In the genomic region with DNA sequence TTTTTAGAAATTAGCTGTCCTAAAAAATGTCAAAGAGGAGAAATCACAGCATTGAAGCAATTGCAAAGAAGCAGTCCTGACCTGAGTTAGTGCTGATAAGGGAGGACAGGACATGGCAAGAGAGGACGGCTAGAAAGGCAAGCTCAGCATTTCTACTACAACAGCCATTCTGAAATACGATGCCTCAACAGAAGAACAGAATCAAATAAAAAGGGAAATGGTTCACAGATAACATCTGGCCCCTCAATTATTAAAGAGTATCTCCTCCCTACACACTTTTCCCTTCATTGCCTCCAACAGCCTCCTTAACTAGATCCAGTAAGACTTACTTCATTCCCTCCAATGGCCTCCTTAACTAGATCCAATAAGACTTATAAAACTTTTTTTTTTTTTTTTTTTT, we compare ENCODE assay signal across 20 cellular contexts. TPM values are rescaled to one million over a fixed set of nuclear protein-coding genes. Genes with fewer than 3 reads are reported as not detected.
DNase-seq lines count a peak whose midpoint lies in the region; ATAC-seq and TF ChIP-seq lines count a peak whose summit lies in the region.
"Had no signal": no experiment of that assay in that cellular context is flagged by ENCODE, and none has a peak within 500 bp of the region (broad histone marks: within the 10 kb centered on the region; RNA-seq: fewer than 3 reads in every experiment).

No MANE protein-coding gene starts in this region.

- no peaks in the 10 kb centered on the region for H3K4me1 Mint-ChIP-seq in activated naive CD4-positive, alpha-beta T cell treated with anti-CD3 and anti-CD28 coated beads, Interleukin-2, amount 10 ng/mL, durations not matched to agents 7 days and 5 days
- H3K4me1 Mint-ChIP-seq in activated naive CD4-positive, alpha-beta T cell treated with anti-CD3 and anti-CD28 coated beads for 36 hours (ENCODE audit: low read depth) = no peaks in the 10 kb centered on the region
- peaks cover 0 to 4% (median 2%) of the 10 kb centered on the region in 7 donors for H3K4me1 Mint-ChIP-seq in naive thymus-derived CD4-positive, alpha-beta T cell
- peaks cover 2% of the 10 kb centered on the region for H3K4me1 Mint-ChIP-seq in activated CD4-positive, alpha-beta T cell treated with anti-CD3 and anti-CD28 coated beads, Interleukin-2, amount 10 ng/mL, durations not matched to agents 24 days and 14 days
- H3K4me1 Mint-ChIP-seq: activated naive CD8-positive, alpha-beta T cell treated with anti-CD3 and anti-CD28 coated beads, Interleukin-2, amount 50 U/mL, for 24 hours; immature natural killer cell had no signal

- no peak overlapping the region for H2BK15ac ChIP-seq in mesenchymal stem cell (ENCODE audit: low read depth, poor library complexity, severe bottlenecking)

- H3K79me1 ChIP-seq in mesenchymal stem cell (replicated peaks; ENCODE audit: low read length, poor library complexity, severe bottlenecking) = peaks cover 16% of the 10 kb centered on the region

- WGBS in mesenchymal stem cell = 73% methylated on average over 2 of the region's 2 CpGs

- no peak for ATAC-seq in GM18511 (IDR thresholded peaks at IDR 0.05; ENCODE audit: unreplicated experiment)
- ATAC-seq in naive thymus-derived CD4-positive, alpha-beta T cell = no peak
- ATAC-seq: activated CD4-positive, CD25-positive, alpha-beta regulatory T cell treated with anti-CD3 and anti-CD28 coated beads, Interleukin-2, amount 50 U/mL, for 24 hours; activated CD8-positive, alpha-beta T cell treated with anti-CD3 and anti-CD28 coated beads for 36 hours; activated naive CD8-positive, alpha-beta T cell treated with anti-CD3 and anti-CD28 coated beads, Interleukin-2, amount 50 U/mL, for 24 hours had no signal

- no peak for DNase-seq in activated naive CD4-positive, alpha-beta T cell treated with anti-CD3 and anti-CD28 coated beads, Interleukin-2, amount 10 ng/mL, durations not matched to agents 7 days and 5 days
- no peak for DNase-seq in activated naive CD4-positive, alpha-beta T cell treated with anti-CD3 and anti-CD28 coated beads for 36 hours
- DNase-seq in mesenchymal stem cell (no peak), nucleus accumbens (lab: John Stamatoyannopoulos, UW) (no peak)
- no peak for DNase-seq in naive thymus-derived CD4-positive, alpha-beta T cell
- DNase-seq in activated CD4-positive, alpha-beta T cell treated with anti-CD3 and anti-CD28 coated beads, Interleukin-2, amount 10 ng/mL, durations not matched to agents 24 days and 14 days = no peak
- DNase-seq: activated CD8-positive, alpha-beta T cell treated with anti-CD3 and anti-CD28 coated beads for 36 hours; activated naive CD8-positive, alpha-beta T cell treated with anti-CD3 and anti-CD28 coated beads, Interleukin-2, amount 50 U/mL, for 24 hours; COR-L47; DMS79 treated with DMSO at 0.1 percent for 48 hours; effector CD8-positive, alpha-beta T cell; immature natural killer cell; left ventricle myocardium inferior; NCI-H69; T-helper 9 cell had no signal

- CTCF ChIA-PET in activated naive CD4-positive, alpha-beta T cell treated with anti-CD3 and anti-CD28 coated beads, Interleukin-2, amount 10 ng/mL, durations not matched to agents 7 days and 5 days (lab: Charles Lee) = interaction anchor here (2.1 kb wide), 1 partner anchor 284 kb away, joined by 9 read pairs; no protein-coding TSS in a partner anchor
- CTCF ChIA-PET in activated naive CD4-positive, alpha-beta T cell treated with anti-CD3 and anti-CD28 coated beads for 36 hours (lab: Charles Lee) = interaction anchor here (9.2 kb wide), 1 partner anchor 285 kb away, joined by 124 read pairs; a partner anchor contains a TSS
- CTCF ChIA-PET in naive thymus-derived CD4-positive, alpha-beta T cell (lab: Charles Lee) = interaction anchor here (0.5 kb wide), 1 partner anchor 79 kb away, joined by 3 read pairs; no protein-coding TSS in a partner anchor

- no peak overlapping the region for H2AFZ ChIP-seq in mesenchymal stem cell (ENCODE audit: low read depth, low read length)

- no peaks in the 10 kb centered on the region for H3K27me3 ChIP-seq in mesenchymal stem cell (ENCODE audit: control insufficient read depth in 1 of 2, insufficient read depth in 1 of 2, low read length in 2 of 2)
- H3K27me3 ChIP-seq in naive thymus-derived CD4-positive, alpha-beta T cell (ENCODE audit: control insufficient read depth in 2 of 2, insufficient read depth in 2 of 2, low read length in 2 of 2) = no peaks in the 10 kb centered on the region

- H3K36me3 Mint-ChIP-seq in activated naive CD4-positive, alpha-beta T cell treated with anti-CD3 and anti-CD28 coated beads, Interleukin-2, amount 10 ng/mL, durations not matched to agents 7 days and 5 days = peaks cover 19% of the 10 kb centered on the region
- peaks cover 8% of the 10 kb centered on the region for H3K36me3 Mint-ChIP-seq in activated naive CD4-positive, alpha-beta T cell treated with anti-CD3 and anti-CD28 coated beads for 36 hours (ENCODE audit: low read depth)
- H3K36me3 Mint-ChIP-seq in naive thymus-derived CD4-positive, alpha-beta T cell = peaks cover 10 to 40% (median 22%) of the 10 kb centered on the region in 5 donors
- H3K36me3 Mint-ChIP-seq in activated CD4-positive, alpha-beta T cell treated with anti-CD3 and anti-CD28 coated beads, Interleukin-2, amount 10 ng/mL, durations not matched to agents 24 days and 14 days (ENCODE audit: low read depth) = peaks cover 38% of the 10 kb centered on the region

- no peak overlapping the region for H4K91ac ChIP-seq in mesenchymal stem cell (ENCODE audit: low read length)

- POLR2A ChIA-PET in naive thymus-derived CD4-positive, alpha-beta T cell (lab: Charles Lee) = interaction anchor here (0.9 kb wide), 1 partner anchor 8 kb away, joined by 3 read pairs; no protein-coding TSS in a partner anchor

- H4K8ac ChIP-seq in mesenchymal stem cell (ENCODE audit: low read length) = no peak overlapping the region

- no peak overlapping the region for H3K23ac ChIP-seq in mesenchymal stem cell (ENCODE audit: low read length in 2 of 2)

- no peak overlapping the region for H3K4me2 ChIP-seq in mesenchymal stem cell (ENCODE audit: low read length, poor library complexity, severe bottlenecking)

- H3K36me3 ChIP-seq in mesenchymal stem cell (ENCODE audit: control insufficient read depth in 1 of 2, insufficient read depth in 2 of 2, low read depth in 1 of 2, low read length in 2 of 2) = peaks cover 12 to 51% of the 10 kb centered on the region in 2 experiments
- H3K36me3 ChIP-seq in naive thymus-derived CD4-positive, alpha-beta T cell (ENCODE audit: control insufficient read depth in 2 of 3, insufficient read depth in 3 of 3, low read length in 3 of 3) = peaks cover 4 to 61% (median 8%) of the 10 kb centered on the region in 3 experiments
- H3K36me3 ChIP-seq: prostate gland had no signal

- H3K27me3 Mint-ChIP-seq in activated naive CD4-positive, alpha-beta T cell treated with anti-CD3 and anti-CD28 coated beads, Interleukin-2, amount 10 ng/mL, durations not matched to agents 7 days and 5 days = no peaks in the 10 kb centered on the region
- H3K27me3 Mint-ChIP-seq in activated naive CD4-positive, alpha-beta T cell treated with anti-CD3 and anti-CD28 coated beads for 36 hours (ENCODE audit: low read depth) = no peaks in the 10 kb centered on the region
- H3K27me3 Mint-ChIP-seq in naive thymus-derived CD4-positive, alpha-beta T cell = no peaks in the 10 kb centered on the region
- no peaks in the 10 kb centered on the region for H3K27me3 Mint-ChIP-seq in activated CD4-positive, alpha-beta T cell treated with anti-CD3 and anti-CD28 coated beads, Interleukin-2, amount 10 ng/mL, durations not matched to agents 24 days and 14 days
- H3K27me3 Mint-ChIP-seq: activated CD8-positive, alpha-beta T cell treated with anti-CD3 and anti-CD28 coated beads for 36 hours; activated naive CD8-positive, alpha-beta T cell treated with anti-CD3 and anti-CD28 coated beads, Interleukin-2, amount 50 U/mL, for 24 hours; type B pancreatic cell had no signal

- H3K4me3 Mint-ChIP-seq in activated naive CD4-positive, alpha-beta T cell treated with anti-CD3 and anti-CD28 coated beads, Interleukin-2, amount 10 ng/mL, durations not matched to agents 7 days and 5 days = no peak overlapping the region
- no peak overlapping the region for H3K4me3 Mint-ChIP-seq in activated naive CD4-positive, alpha-beta T cell treated with anti-CD3 and anti-CD28 coated beads for 36 hours
- H3K4me3 Mint-ChIP-seq in naive thymus-derived CD4-positive, alpha-beta T cell = no peak overlapping the region
- H3K4me3 Mint-ChIP-seq in activated CD4-positive, alpha-beta T cell treated with anti-CD3 and anti-CD28 coated beads, Interleukin-2, amount 10 ng/mL, durations not matched to agents 24 days and 14 days = no peak overlapping the region
- H3K4me3 Mint-ChIP-seq: activated CD8-positive, alpha-beta T cell treated with anti-CD3 and anti-CD28 coated beads for 36 hours; activated naive CD8-positive, alpha-beta T cell treated with anti-CD3 and anti-CD28 coated beads, Interleukin-2, amount 50 U/mL, for 24 hours; immature natural killer cell; type B pancreatic cell had no signal

- peak overlapping the region; percentile 47 for H3K9ac ChIP-seq in mesenchymal stem cell (ENCODE audit: low read length)

- no peak overlapping the region for H2BK120ac ChIP-seq in mesenchymal stem cell (ENCODE audit: low read depth, low read length)

- peak overlapping the region; percentile 10 for H3K27ac Mint-ChIP-seq in activated naive CD4-positive, alpha-beta T cell treated with anti-CD3 and anti-CD28 coated beads, Interleukin-2, amount 10 ng/mL, durations not matched to agents 7 days and 5 days
- H3K27ac Mint-ChIP-seq in activated naive CD4-positive, alpha-beta T cell treated with anti-CD3 and anti-CD28 coated beads for 36 hours = no peak overlapping the region
- H3K27ac Mint-ChIP-seq in naive thymus-derived CD4-positive, alpha-beta T cell = no peak overlapping the region
- no peak overlapping the region for H3K27ac Mint-ChIP-seq in activated CD4-positive, alpha-beta T cell treated with anti-CD3 and anti-CD28 coated beads, Interleukin-2, amount 10 ng/mL, durations not matched to agents 24 days and 14 days
- H3K27ac Mint-ChIP-seq: activated CD8-positive, alpha-beta T cell treated with anti-CD3 and anti-CD28 coated beads for 36 hours; activated naive CD8-positive, alpha-beta T cell treated with anti-CD3 and anti-CD28 coated beads, Interleukin-2, amount 50 U/mL, for 24 hours; type B pancreatic cell had no signal

- H3K4me1 ChIP-seq in mesenchymal stem cell (ENCODE audit: control insufficient read depth, insufficient read depth, low read depth, low read length) = peaks cover 11% of the 10 kb centered on the region
- H3K4me1 ChIP-seq in naive thymus-derived CD4-positive, alpha-beta T cell (ENCODE audit: control insufficient read depth in 2 of 2, insufficient read depth in 2 of 2, low read length in 2 of 2) = no peaks in the 10 kb centered on the region
- H3K4me1 ChIP-seq: prostate gland had no signal

- H3K14ac ChIP-seq in mesenchymal stem cell (ENCODE audit: low read length in 2 of 2) = no peak overlapping the region

- H2BK12ac ChIP-seq in mesenchymal stem cell (ENCODE audit: low read length in 2 of 2) = no peak overlapping the region

- TF ChIP-seq CTCF in VCaP (conservative IDR thresholded peaks at IDR 0.05) = no peak

- no peaks in the 10 kb centered on the region for H3K9me3 Mint-ChIP-seq in activated naive CD4-positive, alpha-beta T cell treated with anti-CD3 and anti-CD28 coated beads, Interleukin-2, amount 10 ng/mL, durations not matched to agents 7 days and 5 days
- no peaks in the 10 kb centered on the region for H3K9me3 Mint-ChIP-seq in activated naive CD4-positive, alpha-beta T cell treated with anti-CD3 and anti-CD28 coated beads for 36 hours
- peaks cover 0 to 2% (median 0%) of the 10 kb centered on the region in 11 donors for H3K9me3 Mint-ChIP-seq in naive thymus-derived CD4-positive, alpha-beta T cell
- H3K9me3 Mint-ChIP-seq in activated CD4-positive, alpha-beta T cell treated with anti-CD3 and anti-CD28 coated beads, Interleukin-2, amount 10 ng/mL, durations not matched to agents 24 days and 14 days = no peaks in the 10 kb centered on the region
- H3K9me3 Mint-ChIP-seq: activated CD8-positive, alpha-beta T cell treated with anti-CD3 and anti-CD28 coated beads for 36 hours; activated naive CD8-positive, alpha-beta T cell treated with anti-CD3 and anti-CD28 coated beads, Interleukin-2, amount 50 U/mL, for 24 hours; immature natural killer cell; type B pancreatic cell had no signal

- no peak overlapping the region for H3K4ac ChIP-seq in mesenchymal stem cell (ENCODE audit: low read depth in 1 of 2, low read length in 2 of 2)

- H3K27ac ChIP-seq in VCaP = peak overlapping the region; percentile 8; the same call in 1 of the 2 replicates
- no peak overlapping the region for H3K27ac ChIP-seq in mesenchymal stem cell (ENCODE audit: low read length, poor library complexity, severe bottlenecking)
- no peak overlapping the region for H3K27ac ChIP-seq in naive thymus-derived CD4-positive, alpha-beta T cell (ENCODE audit: low read depth, low read length)
- H3K27ac ChIP-seq: left ventricle myocardium inferior, prostate gland had no signal

- no peak overlapping the region for H2BK5ac ChIP-seq in mesenchymal stem cell (ENCODE audit: low read depth, low read length, poor library complexity, severe bottlenecking)

- H3K18ac ChIP-seq in mesenchymal stem cell (ENCODE audit: low read depth in 1 of 2, low read length in 2 of 2) = no peak overlapping the region

- no peak overlapping the region for H2AK5ac ChIP-seq in mesenchymal stem cell (ENCODE audit: low read length, severe bottlenecking)

- H3K4me3 ChIP-seq in mesenchymal stem cell (ENCODE audit: insufficient read depth in 1 of 2, low read depth in 1 of 2, low read length in 2 of 2) = no peak overlapping the region
- no peak overlapping the region for H3K4me3 ChIP-seq in naive thymus-derived CD4-positive, alpha-beta T cell (ENCODE audit: low read length)
- H3K4me3 ChIP-seq: left ventricle myocardium inferior, prostate gland had no signal

- intact Hi-C loops in activated naive CD4-positive, alpha-beta T cell treated with anti-CD3 and anti-CD28 coated beads for 36 hours (cut with micrococcal nuclease) = no loop called here
- intact Hi-C loops in naive thymus-derived CD4-positive, alpha-beta T cell (cut with micrococcal nuclease) = no loop called here
- intact Hi-C loops in activated CD4-positive, alpha-beta T cell treated with anti-CD3 and anti-CD28 coated beads, Interleukin-2, amount 10 ng/mL, durations not matched to agents 24 days and 14 days (cut with micrococcal nuclease) = no loop called here

- no peaks in the 10 kb centered on the region for H3K9me3 ChIP-seq in mesenchymal stem cell (ENCODE audit: control insufficient read depth, low read length)
- no peaks in the 10 kb centered on the region for H3K9me3 ChIP-seq in naive thymus-derived CD4-positive, alpha-beta T cell (ENCODE audit: control insufficient read depth in 2 of 3, low read length in 3 of 3)
- H3K9me3 ChIP-seq: left ventricle myocardium inferior, prostate gland had no signal

RNA-seq across cellular contexts. Expression of gene VPS53, which starts 18.2 kb away (rescaled TPM):
- 10 to 100 TPM; 42.9 to 49.8 TPM for total RNA-seq in activated naive CD4-positive, alpha-beta T cell treated with anti-CD3 and anti-CD28 coated beads for 36 hours
- 19.2 TPM for polyA plus RNA-seq in mesenchymal stem cell (2013, experiment 1 of 2)
- 19.3 TPM for polyA plus RNA-seq in mesenchymal stem cell (2013, experiment 2 of 2)
- total RNA-seq in naive thymus-derived CD4-positive, alpha-beta T cell = 10 to 100 TPM; 78.9 to 98.8 (median 81.2) TPM
- 10 to 100 TPM; 10.2 to 12.1 TPM for polyA plus RNA-seq in naive thymus-derived CD4-positive, alpha-beta T cell
- 88.9 and 90.6 TPM in 2 replicates for total RNA-seq in activated CD4-positive, alpha-beta T cell treated with anti-CD3 and anti-CD28 coated beads, Interleukin-2, amount 10 ng/mL, durations not matched to agents 24 days and 14 days

RNA-seq across cellular contexts. Expression of gene TLCD3A, which starts 36.0 kb away (rescaled TPM):
- 1 to 10 TPM; 2.7 to 3.0 TPM for total RNA-seq in activated naive CD4-positive, alpha-beta T cell treated with anti-CD3 and anti-CD28 coated beads for 36 hours
- polyA plus RNA-seq in mesenchymal stem cell (2013, experiment 1 of 2) = 29.2 TPM
- polyA plus RNA-seq in mesenchymal stem cell (2013, experiment 2 of 2) = 30.4 TPM
- total RNA-seq in naive thymus-derived CD4-positive, alpha-beta T cell = 10 to 100 TPM in 1 of 5 experiments, 1 to 10 TPM in 2, under 1 TPM in 2; 0.54 to 21.5 (median 1.2) TPM
- under 1 TPM in 1 of 2 donors, not detected in 1; 0.36 TPM for polyA plus RNA-seq in naive thymus-derived CD4-positive, alpha-beta T cell
- 42.3 and 43.1 TPM in 2 replicates for total RNA-seq in activated CD4-positive, alpha-beta T cell treated with anti-CD3 and anti-CD28 coated beads, Interleukin-2, amount 10 ng/mL, durations not matched to agents 24 days and 14 days

RNA-seq across cellular contexts. Expression of gene GEMIN4, which starts 55.7 kb away (rescaled TPM):
- 10 to 100 TPM; 29.7 to 29.9 TPM for total RNA-seq in activated naive CD4-positive, alpha-beta T cell treated with anti-CD3 and anti-CD28 coated beads for 36 hours
- polyA plus RNA-seq in mesenchymal stem cell (2013, experiment 1 of 2) = 6.4 TPM
- polyA plus RNA-seq in mesenchymal stem cell (2013, experiment 2 of 2) = 6.6 TPM
- 10 to 100 TPM; 15.5 to 35.0 (median 28.9) TPM for total RNA-seq in naive thymus-derived CD4-positive, alpha-beta T cell
- polyA plus RNA-seq in naive thymus-derived CD4-positive, alpha-beta T cell = 10 to 100 TPM; 24.4 to 49.3 TPM
- 71.4 and 80.3 TPM in 2 replicates for total RNA-seq in activated CD4-positive, alpha-beta T cell treated with anti-CD3 and anti-CD28 coated beads, Interleukin-2, amount 10 ng/mL, durations not matched to agents 24 days and 14 days
